ENCODE assay signal across 9 cellular contexts in the genomic region with DNA sequence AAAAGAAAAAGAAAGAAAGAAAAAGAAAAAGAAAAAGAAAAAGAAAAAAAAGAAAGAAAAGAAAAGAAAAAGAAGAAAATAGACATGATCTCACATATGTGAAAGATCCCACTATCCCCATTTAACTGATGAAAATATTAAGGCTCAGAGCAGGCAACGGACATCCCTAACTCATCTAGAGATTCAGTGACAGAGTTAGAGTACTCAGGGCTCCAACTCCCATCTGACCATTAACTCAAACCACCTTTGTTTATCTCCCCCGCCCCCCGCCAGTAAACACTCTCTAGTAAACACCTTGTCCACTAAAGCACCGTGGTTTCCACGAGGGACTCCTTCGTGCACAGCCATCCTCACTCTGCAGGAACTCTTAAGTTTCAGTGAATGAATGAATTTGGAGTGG.
A peak's percentile ranks its signal among the peaks of the same experiment; 100 is the strongest.
DNase-seq lines count a peak whose midpoint lies in the region; ATAC-seq and TF ChIP-seq lines count a peak whose summit lies in the region.
"Had no signal": no experiment of that assay in that cellular context is flagged by ENCODE, and none has a peak within 500 bp of the region (broad histone marks: within the 10 kb centered on the region; RNA-seq: fewer than 3 reads in every experiment).

No MANE protein-coding gene starts in this region.

- H3K4me3 ChIP-seq in coronary artery (peak overlapping the region; percentile 75), aorta (ENCODE audit: low read length in 2 of 2) (no peak overlapping the region)

- no peak for TF ChIP-seq CTCF in coronary artery (IDR thresholded peaks at IDR 0.05)
- TF ChIP-seq CTCF in natural killer cell (IDR thresholded peaks at IDR 0.05): no peak

- no peak for ATAC-seq in stimulated activated naive CD8-positive, alpha-beta T cell treated with anti-CD3 and anti-CD28 coated beads, Interleukin-15, Interleukin-2, amounts not matched to agents 100 U/mL and 50 U/mL, for 24 hours
- no peak for ATAC-seq in natural killer cell
- ATAC-seq in aorta (ENCODE audit: low FRiP score): no peak
- no peak for ATAC-seq in GM21723 (IDR thresholded peaks at IDR 0.05; ENCODE audit: unreplicated experiment)
- no peak for ATAC-seq in HG02798 (IDR thresholded peaks at IDR 0.05; ENCODE audit: poor library complexity, unreplicated experiment)
- no peak for ATAC-seq in HG03045 (IDR thresholded peaks at IDR 0.05; ENCODE audit: unreplicated experiment)

- peaks cover 7 to 13% of the 10 kb centered on the region in 2 donors for H3K4me1 ChIP-seq in aorta (ENCODE audit: control insufficient read depth in 1 of 2, insufficient read depth in 2 of 2, low read length in 2 of 2)

- no peaks in the 10 kb centered on the region for H3K9me3 Mint-ChIP-seq in stimulated activated naive CD8-positive, alpha-beta T cell treated with anti-CD3 and anti-CD28 coated beads, Interleukin-15, Interleukin-2, amounts not matched to agents 100 ng/mL and 50 ng/mL, for 24 hours
- no peaks in the 10 kb centered on the region for H3K9me3 Mint-ChIP-seq in natural killer cell

- peak overlapping the region; percentile 100 for H3K27ac Mint-ChIP-seq in stimulated activated naive CD8-positive, alpha-beta T cell treated with anti-CD3 and anti-CD28 coated beads, Interleukin-15, Interleukin-2, amounts not matched to agents 100 ng/mL and 50 ng/mL, for 24 hours
- H3K27ac Mint-ChIP-seq in natural killer cell: peak overlapping the region; percentile 99

- H3K4me1 Mint-ChIP-seq in stimulated activated naive CD8-positive, alpha-beta T cell treated with anti-CD3 and anti-CD28 coated beads, Interleukin-15, Interleukin-2, amounts not matched to agents 100 ng/mL and 50 ng/mL, for 24 hours (ENCODE audit: low read depth): peaks cover 60% of the 10 kb centered on the region
- peaks cover 46% of the 10 kb centered on the region in 2 donors for H3K4me1 Mint-ChIP-seq in natural killer cell

- intact Hi-C loops in natural killer cell (cut with micrococcal nuclease) (loop anchor here (5.0 kb wide), 2 partner anchors 74 to 331 kb away; a partner anchor contains a TSS), aorta (cut with DNase I) (loop anchor here (5.0 to 10.0 kb wide), 3 partner anchors 141 to 328 kb away; a partner anchor contains a TSS)

- 65 to 66% methylated on average over 6 of the region's 6 CpGs for WGBS in aorta, 2 donors

- peak overlapping the region; percentile 91 for H3K4me3 Mint-ChIP-seq in stimulated activated naive CD8-positive, alpha-beta T cell treated with anti-CD3 and anti-CD28 coated beads, Interleukin-15, Interleukin-2, amounts not matched to agents 100 ng/mL and 50 ng/mL, for 24 hours
- no peak overlapping the region for H3K4me3 Mint-ChIP-seq in natural killer cell

- peak overlapping the region; percentile 86 to 97 for H3K27ac ChIP-seq in coronary artery
- H3K27ac ChIP-seq in aorta (ENCODE audit: low read depth in 1 of 2, low read length in 2 of 2): peak overlapping the region; percentile 73 to 100

- no peaks in the 10 kb centered on the region for H3K36me3 ChIP-seq in aorta (ENCODE audit: control insufficient read depth in 1 of 2, insufficient read depth in 2 of 2, low read length in 1 of 2)

- no peaks in the 10 kb centered on the region for H3K27me3 Mint-ChIP-seq in stimulated activated naive CD8-positive, alpha-beta T cell treated with anti-CD3 and anti-CD28 coated beads, Interleukin-15, Interleukin-2, amounts not matched to agents 100 ng/mL and 50 ng/mL, for 24 hours
- no peaks in the 10 kb centered on the region for H3K27me3 Mint-ChIP-seq in natural killer cell (ENCODE audit: low read depth in 2 of 2)

- no peaks in the 10 kb centered on the region for H3K9me3 ChIP-seq in aorta (ENCODE audit: control insufficient read depth, low read length)

- peaks cover 9% of the 10 kb centered on the region for H3K36me3 Mint-ChIP-seq in stimulated activated naive CD8-positive, alpha-beta T cell treated with anti-CD3 and anti-CD28 coated beads, Interleukin-15, Interleukin-2, amounts not matched to agents 100 ng/mL and 50 ng/mL, for 24 hours (ENCODE audit: low read depth)
- H3K36me3 Mint-ChIP-seq in natural killer cell: no peaks in the 10 kb centered on the region

- H3K27me3 ChIP-seq in aorta (ENCODE audit: control insufficient read depth in 1 of 2, insufficient read depth in 2 of 2, low read length in 1 of 2): no peaks in the 10 kb centered on the region

- no peak for DNase-seq in stimulated activated naive CD8-positive, alpha-beta T cell treated with anti-CD3 and anti-CD28 coated beads, Interleukin-15, Interleukin-2, amounts not matched to agents 100 U/mL and 50 U/mL, for 24 hours
- DNase-seq in coronary artery (ENCODE audit: low spot score): no peak
- no peak for DNase-seq in natural killer cell
- no peak for DNase-seq in aorta
- DNase-seq: stimulated activated CD4-positive, alpha-beta T cell treated with anti-CD3 and anti-CD28 coated beads, Interleukin-2, amount 100 ng/mL, for 24 hours had no signal
